Comparison of ENCODE assay signal across 1 cellular context in the genomic region with DNA sequence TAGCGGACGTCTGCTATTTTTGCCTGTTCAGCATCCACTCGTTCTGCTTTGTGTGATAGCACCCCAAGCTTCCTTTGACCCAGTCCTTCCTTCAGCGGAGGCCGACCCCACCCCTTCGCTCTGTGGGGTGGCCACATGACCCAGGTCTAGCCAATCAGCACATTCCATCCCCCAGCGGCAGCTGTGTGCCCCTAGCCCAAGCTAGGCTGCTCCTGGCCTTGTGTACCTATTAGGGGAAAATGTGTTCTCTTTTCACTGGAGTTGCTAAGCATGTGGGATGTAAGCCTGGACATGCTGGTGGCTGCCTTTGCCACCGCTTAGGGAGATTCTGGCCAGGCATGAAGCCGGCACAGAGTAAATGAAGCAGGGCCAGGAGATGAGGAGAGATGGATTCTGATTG.
TF ChIP-seq lines count a peak whose summit lies in the region.
"Not testable (repeated sequence)": the region's sequence is repeated elsewhere in the genome, so short reads cannot be mapped to it uniquely, and the experiment has no call there.

No MANE protein-coding gene starts in this region.

TF ChIP-seq in HepG2, 621 proteins besides CTCF, POLR2A, EP300 and RAD21:
- TF ChIP-seq, protein P1, sequence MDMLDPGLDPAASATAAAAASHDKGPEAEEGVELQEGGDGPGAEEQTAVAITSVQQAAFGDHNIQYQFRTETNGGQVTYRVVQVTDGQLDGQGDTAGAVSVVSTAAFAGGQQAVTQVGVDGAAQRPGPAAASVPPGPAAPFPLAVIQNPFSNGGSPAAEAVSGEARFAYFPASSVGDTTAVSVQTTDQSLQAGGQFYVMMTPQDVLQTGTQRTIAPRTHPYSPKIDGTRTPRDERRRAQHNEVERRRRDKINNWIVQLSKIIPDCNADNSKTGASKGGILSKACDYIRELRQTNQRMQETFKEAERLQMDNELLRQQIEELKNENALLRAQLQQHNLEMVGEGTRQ (IDR thresholded peaks at IDR 0.05; ENCODE audit: low read depth, low read length) = not testable (repeated sequence)
- TF ChIP-seq, protein P1 (CRISPR knock-in tag; IDR thresholded peaks at IDR 0.05; ENCODE audit: borderline replicate concordance) = peak; percentile 69; the same call in 1 of the 2 replicates
- TF ChIP-seq NFYC (CRISPR knock-in tag; IDR thresholded peaks at IDR 0.05) = peak; percentile 70
- TF ChIP-seq FOXA1 (IDR thresholded peaks at IDR 0.05) = not testable (repeated sequence)
- TF ChIP-seq FOXA1 (CRISPR knock-in tag; IDR thresholded peaks at IDR 0.05) = 0 out of 2 replicates have a peak, but pooled peaks have one; percentile 11
